ENCODE assay signal across 20 cellular contexts in genomic region chr2:132884692-132885091, GRCh38.
"Had no signal": no experiment of that assay in that cellular context is flagged by ENCODE, and none has a peak within 500 bp of the region (broad histone marks: within the 10 kb centered on the region; RNA-seq: fewer than 3 reads in every experiment).

No MANE protein-coding gene starts in this region.

- H3K27ac Mint-ChIP-seq: activated CD4-positive, alpha-beta T cell treated with anti-CD3 and anti-CD28 coated beads, Interleukin-2, amount 10 ng/mL, durations not matched to agents 7 days and 5 days; activated naive CD8-positive, alpha-beta T cell treated with anti-CD3 and anti-CD28 coated beads, Interleukin-2, amount 10 ng/mL, durations not matched to agents 7 days and 5 days; brain; memory B cell; naive thymus-derived CD4-positive, alpha-beta T cell; stimulated activated memory B cell treated with anti-CD40 and anti-IgM and Interleukin-4, amounts not matched to agents 10 μg/mL and 1 μg/mL and 100 μg/mL, for 72 hours had no signal

- ATAC-seq: left ventricle myocardium superior; mucosa of descending colon; naive thymus-derived CD4-positive, alpha-beta T cell; stimulated activated memory B cell treated with anti-CD40 and anti-IgM and Interleukin-4, amounts not matched to agents 10 μg/mL and 1 μg/mL and 100 μg/mL, for 72 hours had no signal

- DNase-seq: activated CD4-positive, alpha-beta T cell treated with anti-CD3 and anti-CD28 coated beads, Interleukin-2, amount 10 ng/mL, durations not matched to agents 7 days and 5 days; activated CD4-positive, CD25-positive, alpha-beta regulatory T cell; activated CD8-positive, alpha-beta memory T cell treated with anti-CD3 and anti-CD28 coated beads, Interleukin-2, amount 50 U/mL, for 48 hours; activated gamma-delta T cell treated with Interleukin-2 at 50 U/mL for 16 hours; activated naive CD8-positive, alpha-beta T cell treated with anti-CD3 and anti-CD28 coated beads, Interleukin-2, amount 10 ng/mL, durations not matched to agents 7 days and 5 days; central memory CD4-positive, alpha-beta T cell; colonic mucosa; effector CD4-positive, alpha-beta T cell; foreskin fibroblast; glutamatergic neuron; kidney glomerular epithelial cell; left ventricle myocardium superior; mucosa of descending colon; naive thymus-derived CD4-positive, alpha-beta T cell; posterior cingulate gyrus; stimulated activated CD4-positive, alpha-beta T cell treated with anti-CD3 and anti-CD28 coated beads, Interleukin-2, amount 100 ng/mL, for 48 hours; tibial artery had no signal

- H3K4me1 Mint-ChIP-seq: activated CD4-positive, alpha-beta T cell treated with anti-CD3 and anti-CD28 coated beads, Interleukin-2, amount 10 ng/mL, durations not matched to agents 7 days and 5 days; activated naive CD8-positive, alpha-beta T cell treated with anti-CD3 and anti-CD28 coated beads, Interleukin-2, amount 10 ng/mL, durations not matched to agents 7 days and 5 days; memory B cell; naive thymus-derived CD4-positive, alpha-beta T cell; stimulated activated memory B cell treated with anti-CD40 and anti-IgM and Interleukin-4, amounts not matched to agents 10 μg/mL and 1 μg/mL and 100 μg/mL, for 72 hours had no signal

- H3K27me3 Mint-ChIP-seq: activated CD4-positive, alpha-beta T cell treated with anti-CD3 and anti-CD28 coated beads, Interleukin-2, amount 10 ng/mL, durations not matched to agents 7 days and 5 days; activated naive CD8-positive, alpha-beta T cell treated with anti-CD3 and anti-CD28 coated beads, Interleukin-2, amount 10 ng/mL, durations not matched to agents 7 days and 5 days; brain; stimulated activated memory B cell treated with anti-CD40 and anti-IgM and Interleukin-4, amounts not matched to agents 10 μg/mL and 1 μg/mL and 100 μg/mL, for 72 hours had no signal

- H3K4me3 Mint-ChIP-seq: activated CD4-positive, alpha-beta T cell treated with anti-CD3 and anti-CD28 coated beads, Interleukin-2, amount 10 ng/mL, durations not matched to agents 7 days and 5 days; activated naive CD8-positive, alpha-beta T cell treated with anti-CD3 and anti-CD28 coated beads, Interleukin-2, amount 10 ng/mL, durations not matched to agents 7 days and 5 days; brain; memory B cell; naive thymus-derived CD4-positive, alpha-beta T cell; stimulated activated memory B cell treated with anti-CD40 and anti-IgM and Interleukin-4, amounts not matched to agents 10 μg/mL and 1 μg/mL and 100 μg/mL, for 72 hours had no signal

- H3K9me3 Mint-ChIP-seq: activated CD4-positive, alpha-beta T cell treated with anti-CD3 and anti-CD28 coated beads, Interleukin-2, amount 10 ng/mL, durations not matched to agents 7 days and 5 days had no signal

- H3K36me3 Mint-ChIP-seq: activated naive CD8-positive, alpha-beta T cell treated with anti-CD3 and anti-CD28 coated beads, Interleukin-2, amount 10 ng/mL, durations not matched to agents 7 days and 5 days; memory B cell; naive thymus-derived CD4-positive, alpha-beta T cell; stimulated activated memory B cell treated with anti-CD40 and anti-IgM and Interleukin-4, amounts not matched to agents 10 μg/mL and 1 μg/mL and 100 μg/mL, for 72 hours had no signal
